Comparison of ENCODE assay signal across 1 cellular context in genomic region chr17:56910509-56911235, GRCh38.
TF ChIP-seq lines count a peak whose summit lies in the region.

No MANE protein-coding gene starts in this region.

TF ChIP-seq in HepG2, 621 proteins besides CTCF, POLR2A, EP300 and RAD21 (continued from another document):
- TF ChIP-seq REST (IDR thresholded peaks at IDR 0.05; ENCODE audit: borderline replicate concordance in 1 of 2, low read depth in 1 of 2, low read length in 2 of 2) = no peak
- TF ChIP-seq SP5 (CRISPR knock-in tag; IDR thresholded peaks at IDR 0.05; ENCODE audit: borderline replicate concordance, low read depth) = no peak
- no peak for TF ChIP-seq CSRNP2 (CRISPR knock-in tag; conservative IDR thresholded peaks at IDR 0.05; ENCODE audit: low read depth)
- no peak for TF ChIP-seq SCMH1 (CRISPR knock-in tag; IDR thresholded peaks at IDR 0.05; ENCODE audit: borderline replicate concordance)
- TF ChIP-seq ZNF276 (CRISPR knock-in tag; IDR thresholded peaks at IDR 0.05; ENCODE audit: low read depth) = 0 out of 2 replicates have a peak, but pooled peaks have one; percentile 14
- TF ChIP-seq ZNF574 (CRISPR knock-in tag; IDR thresholded peaks at IDR 0.05) = no peak
- no peak for TF ChIP-seq STAT6 (CRISPR knock-in tag; IDR thresholded peaks at IDR 0.05; ENCODE audit: borderline replicate concordance)
- TF ChIP-seq GATAD2A (CRISPR knock-in tag; IDR thresholded peaks at IDR 0.05) = no peak
- TF ChIP-seq ZMAT3 (CRISPR knock-in tag; conservative IDR thresholded peaks at IDR 0.05) = no peak
- no peak for TF ChIP-seq HNRNPK (IDR thresholded peaks at IDR 0.05; ENCODE audit: low read depth, low read length, poor library complexity, severe bottlenecking)
- TF ChIP-seq ZNF326 (CRISPR knock-in tag; IDR thresholded peaks at IDR 0.05; ENCODE audit: borderline replicate concordance) = no peak
- no peak for TF ChIP-seq ZNF598 (CRISPR knock-in tag; IDR thresholded peaks at IDR 0.05; ENCODE audit: borderline replicate concordance)
- 0 out of 2 replicates have a peak, but pooled peaks have one; percentile 43 for TF ChIP-seq ZNF234 (CRISPR knock-in tag; conservative IDR thresholded peaks at IDR 0.05)
- no peak for TF ChIP-seq THRA (CRISPR knock-in tag; IDR thresholded peaks at IDR 0.05; ENCODE audit: borderline replicate concordance)
- no peak for TF ChIP-seq ZBTB7A (CRISPR knock-in tag; IDR thresholded peaks at IDR 0.05)
- TF ChIP-seq FOXK2 (IDR thresholded peaks at IDR 0.05) = no peak
- no peak for TF ChIP-seq ELF1 (CRISPR knock-in tag; IDR thresholded peaks at IDR 0.05)
- no peak for TF ChIP-seq ZBTB49 (CRISPR knock-in tag; IDR thresholded peaks at IDR 0.05; ENCODE audit: borderline replicate concordance)
- TF ChIP-seq HMGA1 (CRISPR knock-in tag; conservative IDR thresholded peaks at IDR 0.05) = no peak
- TF ChIP-seq ZBTB21 (CRISPR knock-in tag; IDR thresholded peaks at IDR 0.05) = no peak
- TF ChIP-seq TEAD2 (CRISPR knock-in tag; IDR thresholded peaks at IDR 0.05) = no peak
- TF ChIP-seq DNMT1 (CRISPR knock-in tag; IDR thresholded peaks at IDR 0.05) = no peak
- no peak for TF ChIP-seq FOSL1 (CRISPR knock-in tag; IDR thresholded peaks at IDR 0.05; ENCODE audit: borderline replicate concordance)
- 0 out of 2 replicates have a peak, but pooled peaks have one; percentile 7 for TF ChIP-seq PHF8 (CRISPR knock-in tag; IDR thresholded peaks at IDR 0.05)
- no peak for TF ChIP-seq GMEB1 (CRISPR knock-in tag; IDR thresholded peaks at IDR 0.05; ENCODE audit: borderline replicate concordance)
- TF ChIP-seq ZMYM4 (CRISPR knock-in tag; IDR thresholded peaks at IDR 0.05) = no peak
- no peak for TF ChIP-seq ZNF780A (CRISPR knock-in tag; IDR thresholded peaks at IDR 0.05)
- no peak for TF ChIP-seq ZNF496 (CRISPR knock-in tag; IDR thresholded peaks at IDR 0.05; ENCODE audit: insufficient replicate concordance)
- TF ChIP-seq ATF7 (IDR thresholded peaks at IDR 0.05) = no peak
- no peak for TF ChIP-seq ATF7 (CRISPR knock-in tag; IDR thresholded peaks at IDR 0.05)
- no peak for TF ChIP-seq MYNN (CRISPR knock-in tag; IDR thresholded peaks at IDR 0.05; ENCODE audit: low read depth)
TF ChIP-seq in HepG2: peak in this region for 17.
